Comparison of ENCODE assay signal across 20 cellular contexts in the genomic region with DNA sequence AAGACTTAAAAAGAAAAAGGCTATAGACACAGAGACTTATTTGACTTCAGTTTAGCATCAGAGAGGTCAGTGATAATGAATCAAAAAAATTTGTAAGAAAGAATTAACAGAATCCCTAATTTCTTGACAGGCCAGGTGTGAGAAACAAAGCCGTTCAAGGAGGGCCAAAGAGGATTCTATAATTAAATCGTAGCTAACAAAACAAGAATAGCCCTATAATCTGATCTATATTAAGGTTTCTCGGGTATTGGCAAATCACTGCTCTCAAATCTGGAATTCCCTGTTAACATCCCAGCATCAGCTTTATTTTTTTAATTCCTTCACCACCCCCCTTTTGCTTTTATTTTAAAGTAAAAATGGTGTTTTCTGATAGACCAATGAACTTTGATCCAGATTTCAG.
DNase-seq lines count a peak whose midpoint lies in the region; ATAC-seq, FAIRE-seq and TF ChIP-seq lines count a peak whose summit lies in the region.
"Had no signal": no experiment of that assay in that cellular context is flagged by ENCODE, and none has a peak within 500 bp of the region (broad histone marks: within the 10 kb centered on the region; RNA-seq: fewer than 3 reads in every experiment).

No MANE protein-coding gene starts in this region.

- intact Hi-C loops in activated CD8-positive, alpha-beta T cell treated with anti-CD3 and anti-CD28 coated beads for 36 hours (cut with micrococcal nuclease) = no loop called here
- intact Hi-C loops in activated T-helper 2 cell treated with anti-CD3 and anti-CD28 coated beads, Interferon-gamma antibody, Interleukin-2, Interleukin-4, amounts not matched to agents 10 μg/mL and 5 μg/mL and 100 μg/mL, durations not matched to agents 14 hours and 24 hours and 36 hours (cut with micrococcal nuclease) = no loop called here

- no peak overlapping the region for H3K9ac ChIP-seq in keratinocyte (ENCODE audit: control insufficient read depth, extremely low read depth, insufficient read depth, low read length)

- CTCF ChIA-PET in activated CD8-positive, alpha-beta T cell treated with anti-CD3 and anti-CD28 coated beads for 36 hours (lab: Charles Lee) = interaction anchor here (1.3 to 1.6 kb wide), 2 partner anchors 8 to 27 kb away, joined by 3 read pairs; no protein-coding TSS in a partner anchor
- CTCF ChIA-PET in activated CD8-positive, alpha-beta T cell treated with anti-CD3 and anti-CD28 coated beads, Interleukin-2, amount 10 ng/mL, durations not matched to agents 7 days and 5 days (lab: Charles Lee) = no interaction called here

- H3K9me3 Mint-ChIP-seq in activated CD8-positive, alpha-beta T cell treated with anti-CD3 and anti-CD28 coated beads for 36 hours = no peaks in the 10 kb centered on the region
- no peaks in the 10 kb centered on the region for H3K9me3 Mint-ChIP-seq in activated CD8-positive, alpha-beta T cell treated with anti-CD3 and anti-CD28 coated beads, Interleukin-2, amount 10 ng/mL, durations not matched to agents 7 days and 5 days (ENCODE audit: insufficient read depth)
- peaks cover 6% of the 10 kb centered on the region for H3K9me3 Mint-ChIP-seq in activated T-helper 2 cell treated with anti-CD3 and anti-CD28 coated beads, Interferon-gamma antibody, Interleukin-2, Interleukin-4, amounts not matched to agents 10 μg/mL and 5 μg/mL and 100 μg/mL, durations not matched to agents 14 hours and 24 hours and 36 hours
- no peaks in the 10 kb centered on the region for H3K9me3 Mint-ChIP-seq in stimulated activated effector memory CD8-positive, alpha-beta T cell treated with anti-CD3 and anti-CD28 coated beads, Interleukin-12 subunit alpha, Interleukin-12 subunit beta, amount 100 ng/mL, for 72 hours
- H3K9me3 Mint-ChIP-seq: GM23338 had no signal

- no peak for DNase-seq in activated CD8-positive, alpha-beta T cell treated with anti-CD3 and anti-CD28 coated beads for 36 hours
- no peak for DNase-seq in activated CD8-positive, alpha-beta T cell treated with anti-CD3 and anti-CD28 coated beads, Interleukin-2, amount 10 ng/mL, durations not matched to agents 7 days and 5 days
- DNase-seq in activated T-helper 2 cell treated with anti-CD3 and anti-CD28 coated beads, Interferon-gamma antibody, Interleukin-2, Interleukin-4, amounts not matched to agents 10 μg/mL and 5 μg/mL and 100 μg/mL, durations not matched to agents 14 hours and 24 hours and 36 hours (ENCODE audit: low spot score) = no peak
- DNase-seq in keratinocyte (ENCODE audit: low read depth, low spot score) = no peak
- DNase-seq in stimulated activated effector memory CD8-positive, alpha-beta T cell treated with anti-CD3 and anti-CD28 coated beads, Interleukin-12 subunit alpha, Interleukin-12 subunit beta, amount 100 ng/mL, for 72 hours (ENCODE audit: low spot score in 2 of 2) = no peak
- DNase-seq in NCI-H510A (lab: John Stamatoyannopoulos, UW) = no peak
- DNase-seq: 8988T, DMS79 treated with DMSO at 0.1 percent for 48 hours, Karpas-422, NCI-H1417 treated with DMSO at 0.1 percent for 48 hours, NCI-H2029, NCI-H2171 treated with DMSO at 0.1 percent for 48 hours, NCI-H82, Right ventricle myocardium superior had no signal

- H3K79me2 ChIP-seq in keratinocyte (ENCODE audit: control insufficient read depth, insufficient read depth, low read length) = peaks cover 87% of the 10 kb centered on the region

- H3K4me2 ChIP-seq in keratinocyte (ENCODE audit: control insufficient read depth, extremely low read depth, insufficient read depth, low read depth, low read length) = peak overlapping the region; percentile 3
- H3K4me2 ChIP-seq: GM23338 had no signal

- peaks cover 53% of the 10 kb centered on the region for H3K36me3 Mint-ChIP-seq in activated CD8-positive, alpha-beta T cell treated with anti-CD3 and anti-CD28 coated beads for 36 hours (ENCODE audit: low read depth)
- peaks cover 59% of the 10 kb centered on the region for H3K36me3 Mint-ChIP-seq in activated CD8-positive, alpha-beta T cell treated with anti-CD3 and anti-CD28 coated beads, Interleukin-2, amount 10 ng/mL, durations not matched to agents 7 days and 5 days (ENCODE audit: low read depth)
- H3K36me3 Mint-ChIP-seq in activated T-helper 2 cell treated with anti-CD3 and anti-CD28 coated beads, Interferon-gamma antibody, Interleukin-2, Interleukin-4, amounts not matched to agents 10 μg/mL and 5 μg/mL and 100 μg/mL, durations not matched to agents 14 hours and 24 hours and 36 hours (ENCODE audit: low read depth) = peaks cover 77% of the 10 kb centered on the region
- peaks cover 97% of the 10 kb centered on the region for H3K36me3 Mint-ChIP-seq in stimulated activated effector memory CD8-positive, alpha-beta T cell treated with anti-CD3 and anti-CD28 coated beads, Interleukin-12 subunit alpha, Interleukin-12 subunit beta, amount 100 ng/mL, for 72 hours

- dilution Hi-C loops in keratinocyte (cut with MboI; ENCODE audit: extremely low pct_ligation_motif_present, low sequenced_read_pairs) = no loop called here

- peak overlapping the region; percentile 22 for H3K27ac ChIP-seq in keratinocyte (ENCODE audit: control insufficient read depth, insufficient read depth, low read length)
- H3K27ac ChIP-seq: C4-2B had no signal

- H3K27ac Mint-ChIP-seq in activated CD8-positive, alpha-beta T cell treated with anti-CD3 and anti-CD28 coated beads for 36 hours = peak overlapping the region; percentile 16
- no peak overlapping the region for H3K27ac Mint-ChIP-seq in activated CD8-positive, alpha-beta T cell treated with anti-CD3 and anti-CD28 coated beads, Interleukin-2, amount 10 ng/mL, durations not matched to agents 7 days and 5 days
- peak overlapping the region; percentile 69 for H3K27ac Mint-ChIP-seq in activated T-helper 2 cell treated with anti-CD3 and anti-CD28 coated beads, Interferon-gamma antibody, Interleukin-2, Interleukin-4, amounts not matched to agents 10 μg/mL and 5 μg/mL and 100 μg/mL, durations not matched to agents 14 hours and 24 hours and 36 hours
- peak overlapping the region; percentile 37 for H3K27ac Mint-ChIP-seq in stimulated activated effector memory CD8-positive, alpha-beta T cell treated with anti-CD3 and anti-CD28 coated beads, Interleukin-12 subunit alpha, Interleukin-12 subunit beta, amount 100 ng/mL, for 72 hours
- H3K27ac Mint-ChIP-seq: GM23338 had no signal

- peaks cover 53% of the 10 kb centered on the region for H3K4me1 Mint-ChIP-seq in activated CD8-positive, alpha-beta T cell treated with anti-CD3 and anti-CD28 coated beads for 36 hours (ENCODE audit: low read depth)
- H3K4me1 Mint-ChIP-seq in activated CD8-positive, alpha-beta T cell treated with anti-CD3 and anti-CD28 coated beads, Interleukin-2, amount 10 ng/mL, durations not matched to agents 7 days and 5 days (ENCODE audit: low read depth) = peaks cover 24% of the 10 kb centered on the region
- peaks cover 61% of the 10 kb centered on the region for H3K4me1 Mint-ChIP-seq in activated T-helper 2 cell treated with anti-CD3 and anti-CD28 coated beads, Interferon-gamma antibody, Interleukin-2, Interleukin-4, amounts not matched to agents 10 μg/mL and 5 μg/mL and 100 μg/mL, durations not matched to agents 14 hours and 24 hours and 36 hours (ENCODE audit: low read depth)
- H3K4me1 Mint-ChIP-seq in stimulated activated effector memory CD8-positive, alpha-beta T cell treated with anti-CD3 and anti-CD28 coated beads, Interleukin-12 subunit alpha, Interleukin-12 subunit beta, amount 100 ng/mL, for 72 hours = peaks cover 47% of the 10 kb centered on the region

- H3K27me3 Mint-ChIP-seq in activated CD8-positive, alpha-beta T cell treated with anti-CD3 and anti-CD28 coated beads for 36 hours = no peaks in the 10 kb centered on the region
- H3K27me3 Mint-ChIP-seq in activated CD8-positive, alpha-beta T cell treated with anti-CD3 and anti-CD28 coated beads, Interleukin-2, amount 10 ng/mL, durations not matched to agents 7 days and 5 days (ENCODE audit: low read depth) = no peaks in the 10 kb centered on the region
- no peaks in the 10 kb centered on the region for H3K27me3 Mint-ChIP-seq in activated T-helper 2 cell treated with anti-CD3 and anti-CD28 coated beads, Interferon-gamma antibody, Interleukin-2, Interleukin-4, amounts not matched to agents 10 μg/mL and 5 μg/mL and 100 μg/mL, durations not matched to agents 14 hours and 24 hours and 36 hours (ENCODE audit: low read depth)

- H3K36me3 ChIP-seq in keratinocyte (ENCODE audit: control insufficient read depth in 2 of 2, extremely low read depth in 1 of 2, insufficient read depth in 2 of 2, low read length in 2 of 2) = peaks cover 5 to 22% of the 10 kb centered on the region in 2 experiments

- no peak overlapping the region for H3K4me3 Mint-ChIP-seq in activated CD8-positive, alpha-beta T cell treated with anti-CD3 and anti-CD28 coated beads for 36 hours
- no peak overlapping the region for H3K4me3 Mint-ChIP-seq in activated CD8-positive, alpha-beta T cell treated with anti-CD3 and anti-CD28 coated beads, Interleukin-2, amount 10 ng/mL, durations not matched to agents 7 days and 5 days
- no peak overlapping the region for H3K4me3 Mint-ChIP-seq in activated T-helper 2 cell treated with anti-CD3 and anti-CD28 coated beads, Interferon-gamma antibody, Interleukin-2, Interleukin-4, amounts not matched to agents 10 μg/mL and 5 μg/mL and 100 μg/mL, durations not matched to agents 14 hours and 24 hours and 36 hours (ENCODE audit: low read depth)
- no peak overlapping the region for H3K4me3 Mint-ChIP-seq in stimulated activated effector memory CD8-positive, alpha-beta T cell treated with anti-CD3 and anti-CD28 coated beads, Interleukin-12 subunit alpha, Interleukin-12 subunit beta, amount 100 ng/mL, for 72 hours
- H3K4me3 Mint-ChIP-seq: GM23338 had no signal

- POLR2A ChIA-PET in activated CD8-positive, alpha-beta T cell treated with anti-CD3 and anti-CD28 coated beads for 36 hours (lab: Charles Lee) = interaction anchor here (1.0 kb wide), 1 partner anchor 28 kb away, joined by 3 read pairs; no protein-coding TSS in a partner anchor
- POLR2A ChIA-PET in activated CD8-positive, alpha-beta T cell treated with anti-CD3 and anti-CD28 coated beads, Interleukin-2, amount 10 ng/mL, durations not matched to agents 7 days and 5 days (lab: Charles Lee) = no interaction called here

- H4K20me1 ChIP-seq in keratinocyte (ENCODE audit: control insufficient read depth, extremely low read depth, insufficient read depth, low read length) = peaks cover 18% of the 10 kb centered on the region

- H3K4me1 ChIP-seq in keratinocyte (ENCODE audit: control insufficient read depth, extremely low read depth, insufficient read depth, low read length) = peaks cover 52% of the 10 kb centered on the region

- H3K27me3 ChIP-seq in keratinocyte (ENCODE audit: control insufficient read depth, extremely low read depth, insufficient read depth, low read length) = no peaks in the 10 kb centered on the region

- peaks cover 2% of the 10 kb centered on the region for H3K9me1 ChIP-seq in keratinocyte (ENCODE audit: control insufficient read depth, extremely low read depth, insufficient read depth, low read length)

- no peak overlapping the region for H2AFZ ChIP-seq in keratinocyte (ENCODE audit: control insufficient read depth, low read length)
- H2AFZ ChIP-seq: GM23338 had no signal

- no peak for FAIRE-seq in keratinocyte (lab: Jason Lieb, UNC)
- FAIRE-seq: D721Med, G401.6 had no signal

- H3K9me3 ChIP-seq in keratinocyte (ENCODE audit: control insufficient read depth, low read depth, low read length) = no peaks in the 10 kb centered on the region

- H3K4me3 ChIP-seq in keratinocyte (ENCODE audit: control insufficient read depth in 2 of 3, extremely low read depth in 1 of 3, insufficient read depth in 2 of 3, low read depth in 1 of 3, low read length in 3 of 3) = no peak overlapping the region
- H3K4me3 ChIP-seq: GM23338 had no signal

- ATAC-seq in activated CD8-positive, alpha-beta T cell treated with anti-CD3 and anti-CD28 coated beads for 36 hours = no peak
- ATAC-seq in activated CD8-positive, alpha-beta T cell treated with anti-CD3 and anti-CD28 coated beads, Interleukin-2, amount 10 ng/mL, durations not matched to agents 7 days and 5 days = no peak
- no peak for ATAC-seq in stimulated activated effector memory CD8-positive, alpha-beta T cell treated with anti-CD3 and anti-CD28 coated beads, Interleukin-12 subunit alpha, Interleukin-12 subunit beta, amount 100 ng/mL, for 72 hours
- ATAC-seq in HG02870 (IDR thresholded peaks at IDR 0.05; ENCODE audit: unreplicated experiment) (no peak), GM21447 (IDR thresholded peaks at IDR 0.05; ENCODE audit: unreplicated experiment) (no peak)
- ATAC-seq: GM23338 had no signal

- TF ChIP-seq CTCF in activated CD8-positive, alpha-beta T cell treated with anti-CD3 and anti-CD28 coated beads for 36 hours (IDR thresholded peaks at IDR 0.05) = no peak
- no peak for TF ChIP-seq CTCF in keratinocyte (optimal IDR thresholded peaks at IDR 0.05 in 1 of 3, IDR thresholded peaks at IDR 0.05 in 1 of 3, conservative IDR thresholded peaks at IDR 0.05 in 1 of 3; ENCODE audit: extremely low read depth in 1 of 3, insufficient read depth in 2 of 3, low read length in 3 of 3)
